8 cellular contexts compared by ENCODE assay signal in the genomic region with DNA sequence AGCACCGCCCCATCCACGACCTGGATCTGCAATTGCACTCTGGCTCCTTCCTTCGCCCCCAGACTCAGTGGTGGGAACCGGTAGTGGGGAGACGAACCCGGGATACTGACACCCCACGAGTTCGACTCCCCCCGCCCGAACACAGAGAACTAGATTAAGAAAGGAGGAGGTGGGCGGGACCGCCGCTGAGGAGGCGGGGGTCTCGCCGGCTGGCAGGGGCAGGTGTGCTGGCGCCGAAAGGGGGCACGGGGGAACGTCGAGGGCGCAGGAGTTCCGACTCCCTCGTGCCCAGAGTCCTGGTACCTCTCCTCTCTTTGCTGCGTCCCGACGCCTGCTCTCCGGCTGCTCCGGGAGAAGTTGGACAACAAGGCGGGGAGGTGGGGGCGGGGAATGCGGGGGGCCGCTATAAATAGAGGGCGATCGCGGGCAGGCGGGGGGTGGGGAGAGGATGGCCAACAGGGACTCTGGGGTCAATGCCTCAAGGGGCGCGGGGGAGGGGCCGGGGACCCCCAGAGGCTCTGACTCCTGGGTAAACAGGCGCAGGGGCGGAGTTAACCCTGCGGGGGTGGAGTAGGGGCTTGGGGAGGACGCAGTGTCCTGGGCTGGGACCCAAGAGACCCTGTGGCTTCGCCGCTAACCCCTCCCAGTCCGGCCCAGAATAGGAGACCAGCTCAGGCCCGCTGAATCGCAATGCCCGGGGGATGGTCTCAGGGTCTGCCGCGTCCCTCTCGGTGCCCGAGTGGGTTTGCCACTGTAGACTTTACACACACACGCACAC. TPM values are rescaled to one million over a fixed set of nuclear protein-coding genes. Genes with fewer than 3 reads are reported as not detected.
A peak's percentile ranks its signal among the peaks of the same experiment; 100 is the strongest.
DNase-seq lines count a peak whose midpoint lies in the region; TF ChIP-seq lines count a peak whose summit lies in the region.

No MANE protein-coding gene starts in this region.

- no peaks in the 10 kb centered on the region for H3K27me3 ChIP-seq in duodenal mucosa (ENCODE audit: control insufficient read depth in 1 of 2, insufficient read depth in 2 of 2, low read length in 2 of 2)

- no peak for TF ChIP-seq POLR2A in erythroblast (IDR thresholded peaks at IDR 0.05; ENCODE audit: low read length)

- peak overlapping the region; percentile 82 to 89 for H3K4me3 ChIP-seq in duodenal mucosa (ENCODE audit: low read depth in 1 of 2, low read length in 2 of 2)

- H3K27ac Mint-ChIP-seq in activated naive CD4-positive, alpha-beta T cell treated with anti-CD3 and anti-CD28 coated beads, Interleukin-2, amount 50 U/mL, for 24 hours: no peak overlapping the region

- H3K9ac ChIP-seq in duodenal mucosa (ENCODE audit: low read depth in 1 of 2, low read length in 2 of 2): peak overlapping the region; percentile 66 to 69

- peaks cover 16% of the 10 kb centered on the region for H3K4me1 Mint-ChIP-seq in activated naive CD4-positive, alpha-beta T cell treated with anti-CD3 and anti-CD28 coated beads, Interleukin-2, amount 50 U/mL, for 24 hours

- H3K27ac ChIP-seq in duodenal mucosa (ENCODE audit: low read depth, low read length) (peak overlapping the region; percentile 50), temporal lobe (ENCODE audit: low read depth, low read length) (peak overlapping the region; percentile 99)

- no peaks in the 10 kb centered on the region for H3K27me3 Mint-ChIP-seq in activated naive CD4-positive, alpha-beta T cell treated with anti-CD3 and anti-CD28 coated beads, Interleukin-2, amount 50 U/mL, for 24 hours

- no peaks in the 10 kb centered on the region for H3K9me3 Mint-ChIP-seq in activated naive CD4-positive, alpha-beta T cell treated with anti-CD3 and anti-CD28 coated beads, Interleukin-2, amount 50 U/mL, for 24 hours

- no peaks in the 10 kb centered on the region for H3K9me3 ChIP-seq in duodenal mucosa (ENCODE audit: control insufficient read depth in 1 of 2, low read length in 2 of 2)

- peaks cover under 1 to 17% of the 10 kb centered on the region in 2 donors for H3K36me3 ChIP-seq in duodenal mucosa (ENCODE audit: control insufficient read depth in 1 of 2, insufficient read depth in 2 of 2, low read length in 2 of 2)

- no peaks in the 10 kb centered on the region for H3K36me3 Mint-ChIP-seq in activated naive CD4-positive, alpha-beta T cell treated with anti-CD3 and anti-CD28 coated beads, Interleukin-2, amount 50 U/mL, for 24 hours

- H3K4me1 ChIP-seq in duodenal mucosa (ENCODE audit: control insufficient read depth in 1 of 2, insufficient read depth in 2 of 2, low read length in 2 of 2): peaks cover 19 to 20% of the 10 kb centered on the region in 2 donors

- DNase-seq in activated naive CD4-positive, alpha-beta T cell treated with Interleukin-2 at 50 U/mL for 16 hours: no peak
- DNase-seq in medulla oblongata (ENCODE audit: extremely low spot score) (peak; percentile 80), NCI-H128 (lab: John Stamatoyannopoulos, UW; ENCODE audit: unreplicated experiment) (no peak), erythroblast (lab: John Stamatoyannopoulos, UW) (no peak), NCI-H1694 (lab: John Stamatoyannopoulos, UW) (no peak)

- H3K4me3 Mint-ChIP-seq in activated naive CD4-positive, alpha-beta T cell treated with anti-CD3 and anti-CD28 coated beads, Interleukin-2, amount 50 U/mL, for 24 hours: peak overlapping the region; percentile 86

RNA-seq across cellular contexts. Expression of a gene that starts 0.7 kb away (rescaled TPM):
- 117 TPM for total RNA-seq in temporal lobe

RNA-seq across cellular contexts. Expression of a gene that starts 4.5 kb away (rescaled TPM):
- not detected for total RNA-seq in temporal lobe

RNA-seq across cellular contexts. Expression of a gene that starts 9.0 kb away (rescaled TPM):
- not detected for total RNA-seq in temporal lobe

RNA-seq across cellular contexts. Expression of a gene that starts 16.6 kb away (rescaled TPM):
- total RNA-seq in temporal lobe: not detected

RNA-seq across cellular contexts. Expression of a gene that starts 26.5 kb away (rescaled TPM):
- not detected for total RNA-seq in temporal lobe
